Comparison of ENCODE assay signal across 10 cellular contexts in the genomic region with DNA sequence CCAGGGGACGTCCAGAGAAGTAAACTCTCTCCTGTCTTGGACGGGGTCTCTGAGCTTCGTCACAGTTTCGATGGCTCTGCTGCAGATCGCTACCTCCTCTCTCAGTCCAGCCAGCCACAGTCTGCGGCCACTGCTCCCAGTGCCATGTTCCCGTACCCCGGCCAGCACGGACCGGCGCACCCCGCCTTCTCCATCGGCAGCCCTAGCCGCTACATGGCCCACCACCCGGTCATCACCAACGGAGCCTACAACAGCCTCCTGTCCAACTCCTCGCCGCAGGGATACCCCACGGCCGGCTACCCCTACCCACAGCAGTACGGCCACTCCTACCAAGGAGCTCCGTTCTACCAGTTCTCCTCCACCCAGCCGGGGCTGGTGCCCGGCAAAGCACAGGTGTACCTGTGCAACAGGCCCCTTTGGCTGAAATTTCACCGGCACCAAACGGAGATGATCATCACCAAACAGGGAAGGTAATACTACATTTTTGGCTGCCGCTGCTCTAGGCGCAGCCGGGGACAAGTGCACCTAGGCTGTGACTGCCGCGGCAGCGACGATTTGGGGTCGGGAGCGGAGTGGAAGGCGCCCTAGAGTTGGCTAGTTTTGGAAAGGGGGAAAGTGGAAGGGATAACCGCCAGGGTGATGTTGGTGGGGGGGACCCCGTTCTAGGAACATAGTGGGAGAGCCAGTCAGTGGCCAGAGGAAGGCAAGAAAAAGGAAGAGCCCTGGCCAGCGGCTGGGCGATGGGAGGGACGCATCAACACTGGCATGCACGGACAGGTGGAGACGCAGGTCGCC. TPM values are rescaled to one million over a fixed set of nuclear protein-coding genes. Genes with fewer than 3 reads are reported as not detected.
A peak's percentile ranks its signal among the peaks of the same experiment; 100 is the strongest.
DNase-seq lines count a peak whose midpoint lies in the region; ATAC-seq, FAIRE-seq and TF ChIP-seq lines count a peak whose summit lies in the region.
"Had no signal": no experiment of that assay in that cellular context is flagged by ENCODE, and none has a peak within 500 bp of the region (broad histone marks: within the 10 kb centered on the region; RNA-seq: fewer than 3 reads in every experiment).

No MANE protein-coding gene starts in this region.

- TF ChIP-seq CTCF in PC-3 (conservative IDR thresholded peaks at IDR 0.05; ENCODE audit: low read depth, low read length) (no peak), H1 (IDR thresholded peaks at IDR 0.05; ENCODE audit: control extremely low read depth in 1 of 3, insufficient read depth in 1 of 3, low read depth in 1 of 3, low read length in 3 of 3) (no peak)

- FAIRE-seq in H1 (lab: Jason Lieb, UNC), result no peak

- H4K20me1 ChIP-seq in PC-3 (ENCODE audit: low read length) (no peaks in the 10 kb centered on the region), H1 (replicated peaks in 1 of 2; ENCODE audit: control insufficient read depth in 1 of 2, insufficient read depth in 2 of 2, low read length in 2 of 2) (peaks cover 2 to 25% of the 10 kb centered on the region in 2 experiments)

- no peaks in the 10 kb centered on the region for H3K79me1 ChIP-seq in H1 (ENCODE audit: low read depth, low read length)

- H3K27ac ChIP-seq in PC-3 (ENCODE audit: low read length) (no peak overlapping the region), H1 (ENCODE audit: low read depth, low read length) (no peak overlapping the region), skeletal muscle tissue (ENCODE audit: low read depth, low read length) (no peak overlapping the region)
- H3K27ac ChIP-seq: uterus had no signal

- peaks cover 80% of the 10 kb centered on the region for H3K27me3 Mint-ChIP-seq in activated CD4-positive, alpha-beta T cell treated with anti-CD3 and anti-CD28 coated beads, Interleukin-2, amount 10 ng/mL, durations not matched to agents 7 days and 5 days

- H2BK20ac ChIP-seq in H1 (ENCODE audit: low read length), result no peak overlapping the region

- no peak overlapping the region; the same call in 1 of the 2 replicates for H4K8ac ChIP-seq in H1 (ENCODE audit: extremely low read depth, insufficient read depth, low read length)

- no peak overlapping the region for H3K14ac ChIP-seq in H1 (ENCODE audit: insufficient read length)

- H3K27me3 ChIP-seq in PC-3 (ENCODE audit: low read length) (no peaks in the 10 kb centered on the region), H1 (replicated peaks in 1 of 4; ENCODE audit: control insufficient read depth in 3 of 4, extremely low read depth in 1 of 4, insufficient read depth in 3 of 4, low read length in 3 of 4) (peaks cover 63 to 90% (median 79%) of the 10 kb centered on the region in 4 experiments), skeletal muscle tissue (ENCODE audit: control insufficient read depth in 3 of 3, insufficient read depth in 3 of 3, low read length in 3 of 3) (peaks cover 69 to 77% (median 72%) of the 10 kb centered on the region in 3 donors)

- H3K56ac ChIP-seq in H1 (replicated peaks; ENCODE audit: insufficient read length, low read depth, low read length), result no peak overlapping the region

- H3K36me3 ChIP-seq in PC-3 (ENCODE audit: low read depth, low read length), result no peaks in the 10 kb centered on the region
- H3K36me3 ChIP-seq in H1 (ENCODE audit: control insufficient read depth in 2 of 4, insufficient read depth in 4 of 4, low read length in 3 of 4), result no peaks in the 10 kb centered on the region
- H3K36me3 ChIP-seq in skeletal muscle tissue (ENCODE audit: control insufficient read depth in 3 of 3, insufficient read depth in 3 of 3, low read length in 3 of 3), result no peaks in the 10 kb centered on the region
- H3K36me3 ChIP-seq: uterus had no signal

- H4K5ac ChIP-seq in H1 (ENCODE audit: insufficient read length, low read depth, low read length), result no peak overlapping the region

- intact Hi-C loops in PC-3 (cut with micrococcal nuclease), result loop anchor here (10.0 kb wide), 2 partner anchors 138 to 528 kb away; no protein-coding TSS in a partner anchor

- H3K23ac ChIP-seq in H1 (ENCODE audit: insufficient read length), result no peak overlapping the region

- H2AK5ac ChIP-seq in H1 (ENCODE audit: low read depth, low read length), result no peak overlapping the region

- peaks cover 11% of the 10 kb centered on the region for H3K36me3 Mint-ChIP-seq in activated CD4-positive, alpha-beta T cell treated with anti-CD3 and anti-CD28 coated beads, Interleukin-2, amount 10 ng/mL, durations not matched to agents 7 days and 5 days (ENCODE audit: low read depth)

- no peaks in the 10 kb centered on the region for H3K9me2 ChIP-seq in PC-3 (replicated peaks; ENCODE audit: low read length)

- H3K27ac Mint-ChIP-seq in activated CD4-positive, alpha-beta T cell treated with anti-CD3 and anti-CD28 coated beads, Interleukin-2, amount 10 ng/mL, durations not matched to agents 7 days and 5 days, result peak overlapping the region; percentile 31

- H3K4me2 ChIP-seq in PC-3 (ENCODE audit: low read length) (0 out of 2 replicates have a peak overlapping the region, but pooled peaks have one; percentile 93), H1 (ENCODE audit: insufficient read depth in 1 of 2, low read depth in 2 of 2, low read length in 2 of 2) (peak overlapping the region; percentile 57 to 86)

- no peak overlapping the region for H4K91ac ChIP-seq in H1 (replicated peaks; ENCODE audit: insufficient read length, low read length)

- DNase-seq in activated CD4-positive, alpha-beta T cell treated with anti-CD3 and anti-CD28 coated beads, Interleukin-2, amount 10 ng/mL, durations not matched to agents 7 days and 5 days, result no peak
- DNase-seq in activated CD4-positive, alpha-beta T cell treated with anti-CD3 and anti-CD28 coated beads for 4 hours, result no peak
- DNase-seq in PC-3 (no peak), H1 (ENCODE audit: low read depth in 1 of 2, low spot score in 2 of 2) (peak in 1 of 2 experiments; percentile 72), NCI-H774 (lab: John Stamatoyannopoulos, UW) (no peak)
- DNase-seq: uterus had no signal

- no peaks in the 10 kb centered on the region for H3F3A ChIP-seq in PC-3 (ENCODE audit: low read length, unreplicated experiment)

- H3K9me3 ChIP-seq in PC-3 (ENCODE audit: low read length) (no peaks in the 10 kb centered on the region), H1 (ENCODE audit: insufficient read depth in 2 of 2, low read depth in 1 of 2, low read length in 1 of 2) (no peaks in the 10 kb centered on the region), skeletal muscle tissue (ENCODE audit: control insufficient read depth in 3 of 3, low read length in 3 of 3) (no peaks in the 10 kb centered on the region)
- H3K9me3 ChIP-seq: uterus had no signal

- no peak overlapping the region for H3K4me3 ChIP-seq in PC-3 (ENCODE audit: low read length)
- H3K4me3 ChIP-seq in H1 (ENCODE audit: extremely low read depth in 1 of 4, insufficient read depth in 2 of 4, low read depth in 3 of 4, low read length in 4 of 4), result peak overlapping the region in 2 of 4 experiments; percentile 7 to 60; a peak in 4 of 8 replicates
- peak overlapping the region in 2 of 3 donors; percentile 2 to 25 for H3K4me3 ChIP-seq in skeletal muscle tissue (ENCODE audit: low read length in 3 of 3)
- H3K4me3 ChIP-seq: uterus had no signal

- H3K4me3 Mint-ChIP-seq in activated CD4-positive, alpha-beta T cell treated with anti-CD3 and anti-CD28 coated beads, Interleukin-2, amount 10 ng/mL, durations not matched to agents 7 days and 5 days, result peak overlapping the region; percentile 42

- no peak overlapping the region for H2BK15ac ChIP-seq in H1 (ENCODE audit: low read length)

- ATAC-seq in PC-3, result no peak
- ATAC-seq in HG02763 (IDR thresholded peaks at IDR 0.05; ENCODE audit: unreplicated experiment), result no peak
- no peak for ATAC-seq in HG02973 (IDR thresholded peaks at IDR 0.05; ENCODE audit: unreplicated experiment)
- ATAC-seq: HCT116 had no signal

- 5% methylated on average over 42 of the region's 44 CpGs; no CpG with 5 or more reads in 1 of the 2 experiments for WGBS in H1 (ENCODE audit: extremely low coverage in 1 of 2, insufficient coverage in 1 of 2, insufficient read length in 1 of 2, insufficient replicate concordance in 2 of 2, low coverage in 1 of 2, low lambda C conversion rate in 2 of 2, missing lambda C conversion rate in 1 of 2), 2 experiments

- TF ChIP-seq EP300 in H1 (IDR thresholded peaks at IDR 0.05; ENCODE audit: borderline replicate concordance in 1 of 2, low read depth in 2 of 2, low read length in 2 of 2), result no peak

- H2BK120ac ChIP-seq in H1 (replicated peaks; ENCODE audit: low read depth, low read length), result no peak overlapping the region

- H2AFZ ChIP-seq in PC-3 (ENCODE audit: low read length) (no peak overlapping the region), H1 (ENCODE audit: low read length) (no peak overlapping the region)

- CTCF ChIA-PET in activated CD4-positive, alpha-beta T cell treated with anti-CD3 and anti-CD28 coated beads, Interleukin-2, amount 10 ng/mL, durations not matched to agents 7 days and 5 days (lab: Charles Lee), result interaction anchor here (1.6 to 1.8 kb wide), 2 partner anchors 9 to 11 kb away, joined by 6 read pairs; no protein-coding TSS in a partner anchor
- CTCF ChIA-PET in PC-3 (lab: Charles Lee), result no interaction called here
- CTCF ChIA-PET in H1 (lab: Charles Lee; ENCODE audit: partially characterized antibody), result interaction anchor here (0.6 to 3.0 kb wide), 4 partner anchors 10 to 745 kb away, joined by 3 to 16 read pairs (median 3); no protein-coding TSS in a partner anchor

- no TSS peak for BruUV-seq in PC-3 (replicated peaks; lab: Mats Ljungman, UMichigan)

- peaks cover 8% of the 10 kb centered on the region; the same call in 1 of the 2 replicates for H3K23me2 ChIP-seq in H1 (ENCODE audit: low read depth, low read length)

- no peak for TF ChIP-seq RAD21 in H1 (IDR thresholded peaks at IDR 0.05 in 1 of 2, conservative IDR thresholded peaks at IDR 0.05 in 1 of 2; ENCODE audit: low read depth in 2 of 2, low read length in 2 of 2)

- H3K4me1 ChIP-seq in PC-3 (ENCODE audit: insufficient read depth, low read length), result peaks cover 11% of the 10 kb centered on the region
- H3K4me1 ChIP-seq in H1 (replicated peaks in 1 of 4; ENCODE audit: control insufficient read depth in 3 of 4, insufficient read depth in 4 of 4, low read length in 3 of 4), result peaks cover 14 to 27% (median 22%) of the 10 kb centered on the region in 4 experiments
- H3K4me1 ChIP-seq in skeletal muscle tissue (ENCODE audit: control insufficient read depth in 3 of 3, insufficient read depth in 3 of 3, low read length in 3 of 3), result peaks cover 26 to 37% (median 32%) of the 10 kb centered on the region in 3 donors

- H2BK5ac ChIP-seq in H1 (ENCODE audit: low read depth, low read length), result no peak overlapping the region

- POLR2A ChIA-PET in activated CD4-positive, alpha-beta T cell treated with anti-CD3 and anti-CD28 coated beads, Interleukin-2, amount 10 ng/mL, durations not matched to agents 7 days and 5 days (lab: Charles Lee), result no interaction called here
- POLR2A ChIA-PET in PC-3 (lab: Charles Lee; ENCODE audit: unreplicated experiment) (no interaction called here), H1 (lab: Charles Lee; ENCODE audit: partially characterized antibody) (interaction anchor here (1.0 to 2.2 kb wide), 3 partner anchors 11 to 109 kb away, joined by 3 to 8 read pairs (median 3); partner anchors contain the start of gene PSMD14)

- H3K9ac ChIP-seq in PC-3 (ENCODE audit: low read length) (no peak overlapping the region), H1 (replicated peaks in 1 of 4; ENCODE audit: extremely low read depth in 1 of 4, low read depth in 3 of 4, low read length in 3 of 4) (no peak overlapping the region), skeletal muscle tissue (ENCODE audit: low read depth in 1 of 3, low read length in 3 of 3) (no peak overlapping the region)

- no peak overlapping the region for H3K4ac ChIP-seq in H1 (replicated peaks; ENCODE audit: insufficient read length, low read depth, low read length)

- H3K18ac ChIP-seq in H1 (ENCODE audit: extremely low read depth, low read length), result no peak overlapping the region

- H2BK12ac ChIP-seq in H1 (ENCODE audit: low read depth, low read length), result 0 out of 2 replicates have a peak overlapping the region, but pooled peaks have one; percentile 1

- no peak for TF ChIP-seq POLR2A in H1 (IDR thresholded peaks at IDR 0.05; ENCODE audit: control extremely low read depth in 1 of 2, low read depth in 2 of 2, low read length in 2 of 2)

- H3K9me3 Mint-ChIP-seq in activated CD4-positive, alpha-beta T cell treated with anti-CD3 and anti-CD28 coated beads, Interleukin-2, amount 10 ng/mL, durations not matched to agents 7 days and 5 days, result no peaks in the 10 kb centered on the region

- H3K79me2 ChIP-seq in PC-3 (ENCODE audit: low read length) (no peaks in the 10 kb centered on the region), H1 (ENCODE audit: control insufficient read depth in 1 of 2, insufficient read depth in 2 of 2, low read length in 2 of 2) (no peaks in the 10 kb centered on the region)

- H3K4me1 Mint-ChIP-seq in activated CD4-positive, alpha-beta T cell treated with anti-CD3 and anti-CD28 coated beads, Interleukin-2, amount 10 ng/mL, durations not matched to agents 7 days and 5 days, result peaks cover 48% of the 10 kb centered on the region

RNA-seq across cellular contexts. Expression of gene TBR1, which starts 0.7 kb away (rescaled TPM):
- total RNA-seq in activated CD4-positive, alpha-beta T cell treated with anti-CD3 and anti-CD28 coated beads, Interleukin-2, amount 10 ng/mL, durations not matched to agents 7 days and 5 days, result not detected
- total RNA-seq in PC-3 (2014; rRNA removed) (not detected in 2 replicates), skeletal muscle tissue (not detected)
- total RNA-seq in H1 (2021; fragmentation: NEBNext Ultra II Directional; extraction: Animal tissue kit (Norgen Biotek cat#: 25700)), result not detected in 2 replicates
- 0.05 TPM in 1 of 2 replicates, not detected in the other for polyA plus RNA-seq in H1 (2011; rRNA removed)
- not detected for polyA plus RNA-seq in H1 (2011; cell fraction: cytosol; rRNA removed)
- not detected for polyA plus RNA-seq in H1 (2011; cell fraction: nucleus; rRNA removed)
- polyA plus RNA-seq in H1 (2012, experiment 1 of 2), result not detected in 4 replicates
- not detected for polyA plus RNA-seq in H1 (2012, experiment 2 of 2)
- not detected for polyA plus RNA-seq in H1 (2013, experiment 1 of 2)
- polyA plus RNA-seq in H1 (2013, experiment 2 of 2), result not detected
- not detected in 2 replicates for polyA minus RNA-seq in H1 (2011; rRNA and poly(A)+ RNA removed)
- not detected for polyA minus RNA-seq in H1 (2011; cell fraction: cytosol; rRNA and poly(A)+ RNA removed)
- not detected for polyA minus RNA-seq in H1 (2011; cell fraction: nucleus; rRNA and poly(A)+ RNA removed)
- total RNA-seq: uterus had no signal
